ENCODE assay signal across 8 cellular contexts in genomic region chr15:80989110-80989517, GRCh38. TPM values are rescaled to one million over a fixed set of nuclear protein-coding genes. Genes with fewer than 3 reads are reported as not detected.
DNase-seq lines count a peak whose midpoint lies in the region; ATAC-seq, FAIRE-seq and TF ChIP-seq lines count a peak whose summit lies in the region.

No MANE protein-coding gene starts in this region.

- H3K27ac Mint-ChIP-seq in CD8-positive, alpha-beta T cell, result peak overlapping the region; percentile 99
- peak overlapping the region; percentile 82 for H3K27ac Mint-ChIP-seq in HFFc6

- no peak for FAIRE-seq in GM19239 (lab: Jason Lieb, UNC)

- H3K36me3 Mint-ChIP-seq in CD8-positive, alpha-beta T cell, result peaks cover 36% of the 10 kb centered on the region
- peaks cover 10% of the 10 kb centered on the region for H3K36me3 Mint-ChIP-seq in HFFc6 (ENCODE audit: low read depth)

- POLR2A ChIA-PET in CD8-positive, alpha-beta T cell (lab: Charles Lee), result interaction anchor here (0.7 to 2.4 kb wide), 2 partner anchors 11 to 12 kb away, joined by 3 to 12 read pairs; partner anchors contain the start of gene TLNRD1

- H3K4me1 ChIP-seq in CD8-positive, alpha-beta T cell (ENCODE audit: insufficient read depth, low read length), result peaks cover 50% of the 10 kb centered on the region
- H3K4me1 ChIP-seq in left ventricle myocardium inferior (peaks cover 79% of the 10 kb centered on the region), sigmoid colon (peaks cover 0 to 46% (median 34%) of the 10 kb centered on the region in 4 donors)

- no peaks in the 10 kb centered on the region for H3K36me3 ChIP-seq in CD8-positive, alpha-beta T cell (ENCODE audit: insufficient read depth, low read length)
- H3K36me3 ChIP-seq in left ventricle myocardium inferior, result no peaks in the 10 kb centered on the region
- H3K36me3 ChIP-seq in sigmoid colon, result no peaks in the 10 kb centered on the region

- WGBS in sigmoid colon, 2 donors, result 0 to 1% methylated on average over 7 of the region's 7 CpGs

- H3K4me3 Mint-ChIP-seq in CD8-positive, alpha-beta T cell, result peak overlapping the region; percentile 100
- H3K4me3 Mint-ChIP-seq in HFFc6, result peak overlapping the region; percentile 98

- CTCF ChIA-PET in CD8-positive, alpha-beta T cell (lab: Charles Lee), result interaction anchor here (0.9 kb wide), 1 partner anchor 9 kb away, joined by 3 read pairs; no protein-coding TSS in a partner anchor

- intact Hi-C loops in CD8-positive, alpha-beta T cell (cut with DNase I, micrococcal nuclease), result loop anchor here (1.0 to 5.0 kb wide), 6 partner anchors 11 to 1273 kb away; partner anchors contain the start of genes EFL1 (in 1 of the 2), MEX3B (in 1 of the 2), SAXO2 (in 1 of the 2) and TLNRD1 (in 1 of the 2)
- intact Hi-C loops in left ventricle myocardium inferior (cut with micrococcal nuclease) (no loop called here), sigmoid colon (cut with DNase I) (loop anchor here (1.0 kb wide), 1 partner anchor 12 kb away; no protein-coding TSS in a partner anchor)

- no peak for ATAC-seq in CD8-positive, alpha-beta T cell
- no peak for ATAC-seq in GM18868 (IDR thresholded peaks at IDR 0.05; ENCODE audit: unreplicated experiment)

- H3K4me3 ChIP-seq in CD8-positive, alpha-beta T cell (ENCODE audit: low read depth, low read length), result peak overlapping the region; percentile 96
- peak overlapping the region; percentile 92 for H3K4me3 ChIP-seq in left ventricle myocardium inferior
- peak overlapping the region; percentile 69 to 92 (median 87) for H3K4me3 ChIP-seq in sigmoid colon

- peaks cover 69% of the 10 kb centered on the region for H3K4me1 Mint-ChIP-seq in CD8-positive, alpha-beta T cell (ENCODE audit: low read depth)
- peaks cover 69% of the 10 kb centered on the region for H3K4me1 Mint-ChIP-seq in HFFc6 (ENCODE audit: low read depth)

- no peaks in the 10 kb centered on the region for H3K9me3 Mint-ChIP-seq in CD8-positive, alpha-beta T cell
- H3K9me3 Mint-ChIP-seq in HFFc6, result no peaks in the 10 kb centered on the region

- H3K27ac ChIP-seq in CD8-positive, alpha-beta T cell (ENCODE audit: low read depth, low read length), result peak overlapping the region; percentile 95
- peak overlapping the region; percentile 87 for H3K27ac ChIP-seq in VCaP
- peak overlapping the region; percentile 94 for H3K27ac ChIP-seq in left ventricle myocardium inferior (replicated peaks)
- H3K27ac ChIP-seq in sigmoid colon, result peak overlapping the region; percentile 89 to 94 (median 92)

- TF ChIP-seq EP300 in sigmoid colon (IDR thresholded peaks at IDR 0.05), result no peak

- no peaks in the 10 kb centered on the region for H3K27me3 ChIP-seq in CD8-positive, alpha-beta T cell (ENCODE audit: insufficient read depth, low read length)
- H3K27me3 ChIP-seq in left ventricle myocardium inferior (ENCODE audit: low read depth), result no peaks in the 10 kb centered on the region
- no peaks in the 10 kb centered on the region for H3K27me3 ChIP-seq in sigmoid colon

- TF ChIP-seq CTCF in CD8-positive, alpha-beta T cell (IDR thresholded peaks at IDR 0.05), result no peak
- no peak for TF ChIP-seq CTCF in HFFc6 (IDR thresholded peaks at IDR 0.05)
- TF ChIP-seq CTCF in VCaP (conservative IDR thresholded peaks at IDR 0.05), result no peak
- no peak for TF ChIP-seq CTCF in left ventricle myocardium inferior (IDR thresholded peaks at IDR 0.05; ENCODE audit: borderline replicate concordance)
- TF ChIP-seq CTCF in sigmoid colon (IDR thresholded peaks at IDR 0.05), result no peak

- H3K9me3 ChIP-seq in CD8-positive, alpha-beta T cell (ENCODE audit: low read length), result no peaks in the 10 kb centered on the region
- H3K9me3 ChIP-seq in left ventricle myocardium inferior (replicated peaks) (no peaks in the 10 kb centered on the region), sigmoid colon (no peaks in the 10 kb centered on the region)

- no peaks in the 10 kb centered on the region for H3K27me3 Mint-ChIP-seq in CD8-positive, alpha-beta T cell (ENCODE audit: low read depth)
- H3K27me3 Mint-ChIP-seq in HFFc6 (ENCODE audit: insufficient read depth), result no peaks in the 10 kb centered on the region

- DNase-seq in CD8-positive, alpha-beta T cell, result no peak
- DNase-seq in HFFc6 (no peak), left ventricle myocardium inferior (no peak), sigmoid colon (no peak), GM19239 (ENCODE audit: insufficient read length, low spot score) (no peak), DMS153 (lab: John Stamatoyannopoulos, UW) (no peak)

- no peak for TF ChIP-seq POLR2A in sigmoid colon (IDR thresholded peaks at IDR 0.05)

RNA-seq across cellular contexts. Expression of gene MESD, which starts 0.5 kb away (rescaled TPM):
- 1 to 10 TPM; 6.4 to 8.1 TPM for total RNA-seq in CD8-positive, alpha-beta T cell
- total RNA-seq in HFFc6 (2021; fragmentation: NEBNext Ultra II Directional; extraction: Animal tissue kit (Norgen Biotek cat#: 25700)), result 10 to 100 TPM; 31.8 to 42.1 (median 38.3) TPM
- total RNA-seq in left ventricle myocardium inferior (13.5 TPM), sigmoid colon (10 to 100 TPM; 11.7 to 20.8 (median 15.7) TPM)
- polyA plus RNA-seq in sigmoid colon, result 10 to 100 TPM in 1 of 3 donors, 1 to 10 TPM in 2; 5.4 to 20.1 (median 6.9) TPM

RNA-seq across cellular contexts. Expression of gene TLNRD1, which starts 11.6 kb away (rescaled TPM):
- total RNA-seq in CD8-positive, alpha-beta T cell, result 10 to 100 TPM; 15.3 to 15.6 TPM
- 10 to 100 TPM in 5 of 6 experiments, 1 to 10 TPM in 1; 8.8 to 14.3 (median 12.7) TPM for total RNA-seq in HFFc6 (2021; fragmentation: NEBNext Ultra II Directional; extraction: Animal tissue kit (Norgen Biotek cat#: 25700))
- total RNA-seq in left ventricle myocardium inferior (5.5 TPM), sigmoid colon (10 to 100 TPM; 12.5 to 18.3 (median 12.8) TPM)
- polyA plus RNA-seq in sigmoid colon, result 10 to 100 TPM in 1 of 3 donors, 1 to 10 TPM in 2; 6.6 to 10.6 (median 6.9) TPM
